Comparison of ENCODE assay signal across 13 cellular contexts in genomic region chr10:126171555-126171954, GRCh38.
DNase-seq lines count a peak whose midpoint lies in the region; ATAC-seq and TF ChIP-seq lines count a peak whose summit lies in the region.
"Had no signal": no experiment of that assay in that cellular context is flagged by ENCODE, and none has a peak within 500 bp of the region (broad histone marks: within the 10 kb centered on the region; RNA-seq: fewer than 3 reads in every experiment).

No MANE protein-coding gene starts in this region.

- POLR2A ChIA-PET in BJ (lab: Charles Lee) (interaction anchor here (0.6 kb wide), 1 partner anchor 346 kb away, joined by 7 read pairs; no protein-coding TSS in a partner anchor), GM10248 (lab: Yijun Ruan, JAX) (no interaction called here)

- peak overlapping the region; percentile 89 for H3K27ac Mint-ChIP-seq in osteocyte (ENCODE audit: unreplicated experiment)
- H3K27ac Mint-ChIP-seq: activated CD8-positive, alpha-beta T cell treated with anti-CD3 and anti-CD28 coated beads, Interleukin-2, amount 10 ng/mL, durations not matched to agents 7 days and 5 days; natural killer cell treated with Interleukin-12 subunit alpha and Interleukin-12 subunit beta and Interleukin-15 and Interleukin-18, amount 100 ng/mL, for 72 hours had no signal

- CTCF ChIA-PET in BJ (lab: Yijun Ruan, JAX) (interaction anchor here (0.7 to 1.3 kb wide), 2 partner anchors 9 to 332 kb away, joined by 3 to 4 read pairs; no protein-coding TSS in a partner anchor), GM10248 (lab: Yijun Ruan, JAX) (no interaction called here)

- H3K36me3 ChIP-seq in BJ (ENCODE audit: control insufficient read depth, insufficient read depth, low read length) (no peaks in the 10 kb centered on the region), MG63 (no peaks in the 10 kb centered on the region; the same call in 1 of the 2 replicates)
- H3K36me3 ChIP-seq: colonic mucosa, gastroesophageal sphincter had no signal

- TF ChIP-seq CTCF in BJ (IDR thresholded peaks at IDR 0.05; ENCODE audit: insufficient read depth, low read depth, low read length) (no peak), osteocyte (IDR thresholded peaks at IDR 0.05) (no peak), GM10248 (IDR thresholded peaks at IDR 0.05; ENCODE audit: control extremely low read depth, extremely low read depth, low read depth, missing control alignments) (no peak)

- peak overlapping the region; percentile 2 for H3K4me3 Mint-ChIP-seq in osteocyte (ENCODE audit: unreplicated experiment)
- H3K4me3 Mint-ChIP-seq: activated CD8-positive, alpha-beta T cell treated with anti-CD3 and anti-CD28 coated beads, Interleukin-2, amount 10 ng/mL, durations not matched to agents 7 days and 5 days; natural killer cell treated with Interleukin-12 subunit alpha and Interleukin-12 subunit beta and Interleukin-15 and Interleukin-18, amount 100 ng/mL, for 72 hours had no signal

- H3K27me3 Mint-ChIP-seq in osteocyte (ENCODE audit: unreplicated experiment), result no peaks in the 10 kb centered on the region

- H3K27me3 ChIP-seq in BJ (ENCODE audit: control insufficient read depth, insufficient read depth, low read length) (no peaks in the 10 kb centered on the region), MG63 (no peaks in the 10 kb centered on the region)
- H3K27me3 ChIP-seq: colonic mucosa had no signal

- peaks cover 5% of the 10 kb centered on the region for H3K36me3 Mint-ChIP-seq in osteocyte (ENCODE audit: unreplicated experiment)
- H3K36me3 Mint-ChIP-seq: natural killer cell treated with Interleukin-12 subunit alpha and Interleukin-12 subunit beta and Interleukin-15 and Interleukin-18, amount 100 ng/mL, for 72 hours had no signal

- in situ Hi-C loops in KBM-7 (cut with MboI; ENCODE audit: low pct_unique_long_range_greater_than_20kb, low sequenced_read_pairs), result no loop called here

- peak overlapping the region; percentile 15 for H3K4me3 ChIP-seq in BJ (ENCODE audit: low read depth, low read length)
- H3K4me3 ChIP-seq in MG63, result peak overlapping the region; percentile 25
- H3K4me3 ChIP-seq: colonic mucosa, gastroesophageal sphincter had no signal

- ATAC-seq in HG03521 (IDR thresholded peaks at IDR 0.05; ENCODE audit: unreplicated experiment), result no peak
- ATAC-seq: activated CD8-positive, alpha-beta T cell treated with anti-CD3 and anti-CD28 coated beads, Interleukin-2, amount 10 ng/mL, durations not matched to agents 7 days and 5 days; gastroesophageal sphincter; natural killer cell treated with Interleukin-12 subunit alpha and Interleukin-12 subunit beta and Interleukin-15 and Interleukin-18, amount 100 ng/mL, for 72 hours had no signal

- H3K4me1 Mint-ChIP-seq in osteocyte (ENCODE audit: unreplicated experiment), result peaks cover 64% of the 10 kb centered on the region

- DNase-seq in BJ (ENCODE audit: low read depth), result peak; percentile 93
- peak; percentile 54 for DNase-seq in MG63
- peak; percentile 89 for DNase-seq in fibroblast of gingiva (ENCODE audit: low read depth)
- no peak for DNase-seq in osteocyte (ENCODE audit: extremely low spot score, unreplicated experiment)
- no peak for DNase-seq in GM10248 (ENCODE audit: extremely low spot score)
- no peak for DNase-seq in activated naive CD4-positive, alpha-beta T cell treated with anti-CD3 and anti-CD28 coated beads, Interleukin-2, amount 50 U/mL, for 16 hours
- DNase-seq in KBM-7, result no peak
- DNase-seq: activated CD8-positive, alpha-beta T cell treated with anti-CD3 and anti-CD28 coated beads, Interleukin-2, amount 10 ng/mL, durations not matched to agents 7 days and 5 days; activated naive CD4-positive, alpha-beta T cell; colonic mucosa had no signal

- no peaks in the 10 kb centered on the region for H3K9me3 Mint-ChIP-seq in osteocyte (ENCODE audit: unreplicated experiment)
- H3K9me3 Mint-ChIP-seq: natural killer cell treated with Interleukin-12 subunit alpha and Interleukin-12 subunit beta and Interleukin-15 and Interleukin-18, amount 100 ng/mL, for 72 hours had no signal

- H3K9me3 ChIP-seq in MG63, result no peaks in the 10 kb centered on the region
- H3K9me3 ChIP-seq: colonic mucosa, gastroesophageal sphincter had no signal

Comparison
In these comparisons a context has a peak if more than half of its experiments do, and no peak if none do; other contexts are left out.
1. DNase-seq: peak in BJ (single experiment), MG63 (single experiment) and fibroblast of gingiva (single experiment); none in osteocyte (single experiment), GM10248 (single experiment), activated naive CD4-positive, alpha-beta T cell treated with anti-CD3 and anti-CD28 coated beads, Interleukin-2, amount 50 U/mL, for 16 hours (single experiment) and KBM-7 (single experiment).